Comparison of ENCODE assay signal across 1 cellular context in genomic region chr4:85842540-85842939, GRCh38.
TF ChIP-seq lines count a peak whose summit lies in the region.

No MANE protein-coding gene starts in this region.

TF ChIP-seq in IMR-90, 13 proteins besides CTCF, POLR2A, EP300 and RAD21 (continued from another document):
- no peak for TF ChIP-seq RFX5 (IDR thresholded peaks at IDR 0.05; ENCODE audit: low read depth, low read length)
